ENCODE assay signal across 8 cellular contexts in the genomic region with DNA sequence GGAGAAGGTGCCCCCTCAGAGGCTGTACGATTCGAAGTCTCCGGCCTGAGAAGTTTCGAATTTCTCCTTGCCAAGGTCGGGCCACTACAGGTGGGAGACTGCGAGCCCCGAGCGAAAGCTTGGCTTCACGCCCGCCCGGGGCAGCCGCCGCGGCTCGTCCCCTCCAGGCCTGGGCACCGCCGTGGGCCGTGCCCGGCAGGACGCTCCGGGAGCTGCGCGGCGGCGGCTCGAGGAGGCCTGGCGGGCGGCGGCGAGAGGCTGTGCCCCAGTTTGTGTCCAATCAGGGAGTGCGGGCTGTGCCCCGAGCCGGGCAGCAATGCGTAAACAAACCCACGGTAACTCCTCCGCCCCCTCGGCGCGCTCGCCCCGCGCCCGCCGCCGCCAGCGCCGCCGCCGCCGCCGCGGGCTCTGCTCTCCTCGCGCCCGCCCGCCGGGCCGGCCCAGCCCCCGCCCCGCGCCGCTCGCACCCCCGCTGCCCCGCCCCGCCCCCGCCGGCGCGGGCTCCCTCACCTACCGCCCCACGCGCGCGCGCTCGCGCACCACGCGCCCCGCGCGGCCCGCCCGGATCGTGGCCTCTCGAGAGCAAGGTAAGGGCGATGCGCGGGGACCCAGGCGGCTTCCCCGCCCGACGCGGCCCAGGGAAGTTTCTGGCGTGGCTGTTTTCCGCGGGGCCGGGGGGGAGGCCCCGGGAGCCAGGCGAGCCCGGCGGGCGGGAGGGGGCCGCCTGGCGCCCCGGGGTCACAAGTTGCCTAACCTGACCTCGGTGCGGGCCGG. TPM values are rescaled to one million over a fixed set of nuclear protein-coding genes. Genes with fewer than 3 reads are reported as not detected.
DNase-seq lines count a peak whose midpoint lies in the region; ATAC-seq and TF ChIP-seq lines count a peak whose summit lies in the region.

No MANE protein-coding gene starts in this region.

- H3K27ac Mint-ChIP-seq in CD4-positive, alpha-beta memory T cell: peak overlapping the region; percentile 89 to 99 (median 94)
- H3K27ac Mint-ChIP-seq in activated naive CD8-positive, alpha-beta T cell treated with anti-CD3 and anti-CD28 coated beads, Interleukin-2, amount 50 U/mL, for 24 hours: peak overlapping the region; percentile 84
- H3K27ac Mint-ChIP-seq in osteocyte (ENCODE audit: unreplicated experiment): peak overlapping the region; percentile 63

- H3K27me3 ChIP-seq in CD4-positive, alpha-beta memory T cell (ENCODE audit: insufficient read depth, low read length): no peaks in the 10 kb centered on the region
- H3K27me3 ChIP-seq in testis: no peaks in the 10 kb centered on the region

- intact Hi-C loops in CD4-positive, alpha-beta memory T cell (cut with micrococcal nuclease): loop anchor here (1.0 to 10.0 kb wide), 9 partner anchors 39 to 1682 kb away; a partner anchor contains a TSS
- intact Hi-C loops in Right ventricle myocardium inferior (cut with DNase I): loop anchor here (2.0 to 10.0 kb wide), 5 partner anchors 34 to 248 kb away; a partner anchor contains a TSS
- intact Hi-C loops in testis (cut with DNase I; ENCODE audit: low total_unique reads): no loop called here

- H3K9me3 ChIP-seq in CD4-positive, alpha-beta memory T cell (ENCODE audit: control insufficient read depth in 1 of 2, low read length in 2 of 2): no peaks in the 10 kb centered on the region
- H3K9me3 ChIP-seq in testis: no peaks in the 10 kb centered on the region

- no peaks in the 10 kb centered on the region for H3K36me3 ChIP-seq in CD4-positive, alpha-beta memory T cell (ENCODE audit: insufficient read depth, low read length)
- H3K36me3 ChIP-seq in testis (ENCODE audit: low read depth, missing control alignments): no peaks in the 10 kb centered on the region

- H3K4me3 ChIP-seq in CD4-positive, alpha-beta memory T cell (ENCODE audit: low read length in 2 of 2): peak overlapping the region; percentile 25 to 73
- H3K4me3 ChIP-seq in testis: peak overlapping the region; percentile 81 to 93

- no peak for TF ChIP-seq CTCF in osteocyte (IDR thresholded peaks at IDR 0.05)
- no peak for TF ChIP-seq CTCF in testis (IDR thresholded peaks at IDR 0.05)

- peak overlapping the region; percentile 80 to 93 (median 88) for H3K4me3 Mint-ChIP-seq in CD4-positive, alpha-beta memory T cell
- H3K4me3 Mint-ChIP-seq in activated naive CD8-positive, alpha-beta T cell treated with anti-CD3 and anti-CD28 coated beads, Interleukin-2, amount 50 U/mL, for 24 hours: peak overlapping the region; percentile 82
- H3K4me3 Mint-ChIP-seq in osteocyte (ENCODE audit: unreplicated experiment): peak overlapping the region; percentile 76

- peaks cover 5 to 11% of the 10 kb centered on the region in 2 donors for H3K36me3 Mint-ChIP-seq in CD4-positive, alpha-beta memory T cell
- H3K36me3 Mint-ChIP-seq in activated naive CD8-positive, alpha-beta T cell treated with anti-CD3 and anti-CD28 coated beads, Interleukin-2, amount 50 U/mL, for 24 hours (ENCODE audit: low read depth): peaks cover under 1% of the 10 kb centered on the region
- H3K36me3 Mint-ChIP-seq in osteocyte (ENCODE audit: unreplicated experiment): no peaks in the 10 kb centered on the region

- H3K9me3 Mint-ChIP-seq in CD4-positive, alpha-beta memory T cell: peaks cover 0 to 3% (median 0%) of the 10 kb centered on the region in 8 donors
- peaks cover 6% of the 10 kb centered on the region for H3K9me3 Mint-ChIP-seq in activated naive CD8-positive, alpha-beta T cell treated with anti-CD3 and anti-CD28 coated beads, Interleukin-2, amount 50 U/mL, for 24 hours
- no peaks in the 10 kb centered on the region for H3K9me3 Mint-ChIP-seq in osteocyte (ENCODE audit: unreplicated experiment)

- WGBS in testis, 2 donors: 0 to 1% methylated on average over 29 to 82 of the region's 110 CpGs

- peaks cover 42% of the 10 kb centered on the region for H3K4me1 ChIP-seq in CD4-positive, alpha-beta memory T cell (ENCODE audit: insufficient read depth, low read length)
- H3K4me1 ChIP-seq in testis: peaks cover 4% of the 10 kb centered on the region

- H3K4me1 Mint-ChIP-seq in CD4-positive, alpha-beta memory T cell: peaks cover 29 to 58% (median 43%) of the 10 kb centered on the region in 4 donors
- peaks cover 40% of the 10 kb centered on the region for H3K4me1 Mint-ChIP-seq in activated naive CD8-positive, alpha-beta T cell treated with anti-CD3 and anti-CD28 coated beads, Interleukin-2, amount 50 U/mL, for 24 hours
- peaks cover 15% of the 10 kb centered on the region for H3K4me1 Mint-ChIP-seq in osteocyte (ENCODE audit: unreplicated experiment)

- ATAC-seq in GM19397 (IDR thresholded peaks at IDR 0.05; ENCODE audit: unreplicated experiment): peak; percentile 59
- ATAC-seq in HG03520 (IDR thresholded peaks at IDR 0.05; ENCODE audit: unreplicated experiment): peak; percentile 42
- peak; percentile 84 for ATAC-seq in SK-N-SH treated with all-trans-retinoic acid at 6 μM for 48 hours
- ATAC-seq in activated naive CD8-positive, alpha-beta T cell treated with anti-CD3 and anti-CD28 coated beads, Interleukin-2, amount 50 U/mL, for 24 hours: peak; percentile 45
- peak; percentile 86 for ATAC-seq in Right ventricle myocardium inferior

- H3K27me3 Mint-ChIP-seq in CD4-positive, alpha-beta memory T cell: no peaks in the 10 kb centered on the region
- H3K27me3 Mint-ChIP-seq in activated naive CD8-positive, alpha-beta T cell treated with anti-CD3 and anti-CD28 coated beads, Interleukin-2, amount 50 U/mL, for 24 hours: no peaks in the 10 kb centered on the region
- H3K27me3 Mint-ChIP-seq in osteocyte (ENCODE audit: unreplicated experiment): no peaks in the 10 kb centered on the region

- DNase-seq in CD4-positive, alpha-beta memory T cell: peak; percentile 80 to 84 (median 84)
- DNase-seq in activated naive CD8-positive, alpha-beta T cell treated with anti-CD3 and anti-CD28 coated beads, Interleukin-2, amount 50 U/mL, for 24 hours: peak; percentile 67
- DNase-seq in Right ventricle myocardium inferior (ENCODE audit: missing footprints) (peak; percentile 91), osteocyte (ENCODE audit: extremely low spot score, unreplicated experiment) (peak; percentile 89), testis (peak; percentile 72)

- POLR2A ChIA-PET in CD4-positive, alpha-beta memory T cell (lab: Charles Lee; ENCODE audit: partially characterized antibody): interaction anchor here (0.5 to 5.3 kb wide), 31 partner anchors 10 to 1430 kb away, joined by 3 to 120 read pairs (median 4); a partner anchor contains a TSS

- H3K27ac ChIP-seq in CD4-positive, alpha-beta memory T cell (ENCODE audit: low read depth, low read length): peak overlapping the region; percentile 87
- H3K27ac ChIP-seq in testis: peak overlapping the region; percentile 91

- CTCF ChIA-PET in CD4-positive, alpha-beta memory T cell (lab: Charles Lee; ENCODE audit: partially characterized antibody): interaction anchor here (0.7 to 3.3 kb wide), 13 partner anchors 12 to 1685 kb away, joined by 3 to 20 read pairs (median 3); a partner anchor contains a TSS

- no peak for TF ChIP-seq POLR2A in testis (IDR thresholded peaks at IDR 0.05)

TF ChIP-seq in SK-N-SH treated with all-trans-retinoic acid at 6 μM for 48 hours, 23 proteins besides CTCF, POLR2A, EP300 and RAD21 (continues in another document):
- no peak for TF ChIP-seq SNAI2 (CRISPR knock-in tag; IDR thresholded peaks at IDR 0.05)
- no peak for TF ChIP-seq CSDC2 (CRISPR knock-in tag; IDR thresholded peaks at IDR 0.05)
- TF ChIP-seq, protein P1, sequence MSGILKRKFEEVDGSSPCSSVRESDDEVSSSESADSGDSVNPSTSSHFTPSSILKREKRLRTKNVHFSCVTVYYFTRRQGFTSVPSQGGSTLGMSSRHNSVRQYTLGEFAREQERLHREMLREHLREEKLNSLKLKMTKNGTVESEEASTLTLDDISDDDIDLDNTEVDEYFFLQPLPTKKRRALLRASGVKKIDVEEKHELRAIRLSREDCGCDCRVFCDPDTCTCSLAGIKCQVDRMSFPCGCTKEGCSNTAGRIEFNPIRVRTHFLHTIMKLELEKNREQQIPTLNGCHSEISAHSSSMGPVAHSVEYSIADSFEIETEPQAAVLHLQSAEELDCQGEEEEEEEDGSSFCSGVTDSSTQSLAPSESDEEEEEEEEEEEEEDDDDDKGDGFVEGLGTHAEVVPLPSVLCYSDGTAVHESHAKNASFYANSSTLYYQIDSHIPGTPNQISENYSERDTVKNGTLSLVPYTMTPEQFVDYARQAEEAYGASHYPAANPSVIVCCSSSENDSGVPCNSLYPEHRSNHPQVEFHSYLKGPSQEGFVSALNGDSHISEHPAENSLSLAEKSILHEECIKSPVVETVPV (CRISPR knock-in tag; IDR thresholded peaks at IDR 0.05): no peak
- TF ChIP-seq, protein P2, sequence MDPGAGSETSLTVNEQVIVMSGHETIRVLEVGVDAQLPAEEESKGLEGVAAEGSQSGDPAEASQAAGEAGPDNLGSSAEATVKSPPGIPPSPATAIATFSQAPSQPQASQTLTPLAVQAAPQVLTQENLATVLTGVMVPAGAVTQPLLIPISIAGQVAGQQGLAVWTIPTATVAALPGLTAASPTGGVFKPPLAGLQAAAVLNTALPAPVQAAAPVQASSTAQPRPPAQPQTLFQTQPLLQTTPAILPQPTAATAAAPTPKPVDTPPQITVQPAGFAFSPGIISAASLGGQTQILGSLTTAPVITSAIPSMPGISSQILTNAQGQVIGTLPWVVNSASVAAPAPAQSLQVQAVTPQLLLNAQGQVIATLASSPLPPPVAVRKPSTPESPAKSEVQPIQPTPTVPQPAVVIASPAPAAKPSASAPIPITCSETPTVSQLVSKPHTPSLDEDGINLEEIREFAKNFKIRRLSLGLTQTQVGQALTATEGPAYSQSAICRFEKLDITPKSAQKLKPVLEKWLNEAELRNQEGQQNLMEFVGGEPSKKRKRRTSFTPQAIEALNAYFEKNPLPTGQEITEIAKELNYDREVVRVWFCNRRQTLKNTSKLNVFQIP (CRISPR knock-in tag; IDR thresholded peaks at IDR 0.05; ENCODE audit: borderline replicate concordance, low read depth): no peak
- no peak for TF ChIP-seq ESRRG (CRISPR knock-in tag; IDR thresholded peaks at IDR 0.05)
- TF ChIP-seq, protein P3, sequence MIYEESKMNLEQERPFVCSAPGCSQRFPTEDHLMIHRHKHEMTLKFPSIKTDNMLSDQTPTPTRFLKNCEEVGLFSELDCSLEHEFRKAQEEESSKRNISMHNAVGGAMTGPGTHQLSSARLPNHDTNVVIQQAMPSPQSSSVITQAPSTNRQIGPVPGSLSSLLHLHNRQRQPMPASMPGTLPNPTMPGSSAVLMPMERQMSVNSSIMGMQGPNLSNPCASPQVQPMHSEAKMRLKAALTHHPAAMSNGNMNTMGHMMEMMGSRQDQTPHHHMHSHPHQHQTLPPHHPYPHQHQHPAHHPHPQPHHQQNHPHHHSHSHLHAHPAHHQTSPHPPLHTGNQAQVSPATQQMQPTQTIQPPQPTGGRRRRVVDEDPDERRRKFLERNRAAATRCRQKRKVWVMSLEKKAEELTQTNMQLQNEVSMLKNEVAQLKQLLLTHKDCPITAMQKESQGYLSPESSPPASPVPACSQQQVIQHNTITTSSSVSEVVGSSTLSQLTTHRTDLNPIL (CRISPR knock-in tag; IDR thresholded peaks at IDR 0.05; ENCODE audit: low read depth): no peak
- no peak for TF ChIP-seq ZC3H10 (CRISPR knock-in tag; IDR thresholded peaks at IDR 0.05)

RNA-seq across cellular contexts. Expression of a gene that starts 57.8 kb away (rescaled TPM):
- total RNA-seq in CD4-positive, alpha-beta memory T cell: 10 to 100 TPM; 51.0 to 52.9 TPM
- polyA plus RNA-seq in CD4-positive, alpha-beta memory T cell: 10 to 100 TPM; 81.5 to 84.2 TPM
- total RNA-seq in Right ventricle myocardium inferior (63.2 TPM), osteocyte (27.8 and 31.2 TPM in 2 replicates), testis (10 to 100 TPM; 36.8 to 50.2 TPM)
- polyA plus RNA-seq in testis (ENCODE audit: insufficient read depth, low read depth, low replicate concordance): 68.9 TPM

Comparison
In these comparisons a context has a peak if more than half of its experiments do, and no peak if none do; other contexts are left out.
1. Peak in every context shown above with its lines: DNase-seq, ATAC-seq, H3K4me3 ChIP-seq and H3K27ac ChIP-seq.